In genomic region chr17:66399441-66399840, GRCh38 we compare ENCODE assay signal across 1 cellular context.
TF ChIP-seq lines count a peak whose summit lies in the region.

No MANE protein-coding gene starts in this region.

TF ChIP-seq in GM23338, 12 proteins besides CTCF, POLR2A, EP300 and RAD21 (continued from another document):
- TF ChIP-seq REST (IDR thresholded peaks at IDR 0.05; ENCODE audit: unreplicated experiment), result no peak
- no peak for TF ChIP-seq POLR2AphosphoS5 (IDR thresholded peaks at IDR 0.05; ENCODE audit: low read depth)
- TF ChIP-seq EZH2 (IDR thresholded peaks at IDR 0.05; ENCODE audit: low read depth, unreplicated experiment), result no peak
- TF ChIP-seq EZH2phosphoT487 (IDR thresholded peaks at IDR 0.05; ENCODE audit: unreplicated experiment), result no peak
- no peak for TF ChIP-seq ZNF114 (CRISPR knock-in tag; IDR thresholded peaks at IDR 0.05)
- TF ChIP-seq JUNB (IDR thresholded peaks at IDR 0.05; ENCODE audit: unreplicated experiment), result no peak
- no peak for TF ChIP-seq STAT1 (IDR thresholded peaks at IDR 0.05; ENCODE audit: unreplicated experiment)
- TF ChIP-seq NANOG (IDR thresholded peaks at IDR 0.05; ENCODE audit: borderline replicate concordance), result no peak
- no peak for TF ChIP-seq ZNF331 (CRISPR knock-in tag; IDR thresholded peaks at IDR 0.05; ENCODE audit: low read depth)
- TF ChIP-seq ETS1 (IDR thresholded peaks at IDR 0.05), result no peak
- TF ChIP-seq ZNF462 (CRISPR knock-in tag; IDR thresholded peaks at IDR 0.05), result no peak
